In the genomic region with DNA sequence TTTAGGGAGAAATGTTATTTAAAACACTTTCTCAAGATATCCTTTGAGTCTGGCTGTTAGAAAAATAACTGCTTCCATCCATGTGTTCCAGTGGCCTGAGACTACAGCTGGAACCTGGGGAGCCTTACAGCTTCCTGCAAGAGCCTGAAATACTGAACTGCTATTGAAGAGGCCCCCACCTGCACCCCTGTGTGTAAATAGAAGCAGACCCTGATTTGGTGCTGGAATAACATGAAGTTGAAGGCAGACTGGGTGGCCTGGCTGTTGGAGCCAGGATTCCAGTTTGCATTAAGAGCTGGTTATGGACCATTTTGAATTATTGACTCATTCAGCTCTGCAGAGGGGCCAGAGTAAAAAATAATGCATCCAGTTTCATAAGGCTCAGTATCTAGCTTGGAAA, we compare ENCODE assay signal across 33 cellular contexts.
"Had no signal": no experiment of that assay in that cellular context is flagged by ENCODE, and none has a peak within 500 bp of the region (broad histone marks: within the 10 kb centered on the region; RNA-seq: fewer than 3 reads in every experiment).

No MANE protein-coding gene starts in this region.

- H3K27me3 ChIP-seq: MG63 had no signal

- DNase-seq: Karpas-422, Kasumi-1, MG63, MM.1S, MV-4-11, NCI-H1048, NCI-H1092, NCI-H1092 treated with DMSO at 0.1 percent for 48 hours, NCI-H1105, NCI-H1105 treated with DMSO at 0.1 percent for 48 hours, NCI-H1417 treated with DMSO at 0.1 percent for 48 hours, NCI-H1436, NCI-H1436 treated with DMSO at 0.1 percent for 48 hours, NCI-H146, NCI-H1694, NCI-H1694 treated with DMSO at 0.1 percent for 48 hours, NCI-H187, NCI-H187 treated with DMSO at 0.1 percent for 48 hours, NCI-H1930, NCI-H2029, NCI-H2029 treated with DMSO at 0.1 percent for 48 hours, NCI-H2081, NCI-H2081 treated with DMSO at 0.1 percent for 48 hours, NCI-H2107, NCI-H2171, NCI-H2171 treated with DMSO at 0.1 percent for 48 hours, NCI-H2227 treated with DMSO at 0.1 percent for 48 hours, NCI-H226, NCI-H345, NCI-H446, NCI-H446 treated with DMSO at 0.1 percent for 48 hours, NCI-H510A had no signal

- H3K4me3 ChIP-seq: MG63 had no signal

- H3K27ac ChIP-seq: KMS-11 had no signal

- H3K9me3 ChIP-seq: MG63 had no signal
